Comparison of ENCODE assay signal across 15 cellular contexts in genomic region chr19:48006762-48007161, GRCh38. TPM values are rescaled to one million over a fixed set of nuclear protein-coding genes. Genes with fewer than 3 reads are reported as not detected.
DNase-seq lines count a peak whose midpoint lies in the region; ATAC-seq and TF ChIP-seq lines count a peak whose summit lies in the region.
"Had no signal": no experiment of that assay in that cellular context is flagged by ENCODE, and none has a peak within 500 bp of the region (broad histone marks: within the 10 kb centered on the region; RNA-seq: fewer than 3 reads in every experiment).

No MANE protein-coding gene starts in this region.

- H3K9me3 ChIP-seq in osteoblast (ENCODE audit: low read depth, low read length): no peaks in the 10 kb centered on the region

- peak; percentile 16 for TF ChIP-seq CTCF in activated CD8-positive, alpha-beta T cell treated with anti-CD3 and anti-CD28 coated beads for 36 hours (IDR thresholded peaks at IDR 0.05)
- TF ChIP-seq CTCF in WTC11 (IDR thresholded peaks at IDR 0.05): 0 out of 2 replicates have a peak, but pooled peaks have one; percentile 38
- TF ChIP-seq CTCF in osteoblast (IDR thresholded peaks at IDR 0.05; ENCODE audit: extremely low read depth, low read depth, low read length): peak; percentile 20

- H3K4me1 Mint-ChIP-seq in activated CD8-positive, alpha-beta T cell treated with anti-CD3 and anti-CD28 coated beads for 36 hours (ENCODE audit: low read depth): no peaks in the 10 kb centered on the region
- no peaks in the 10 kb centered on the region for H3K4me1 Mint-ChIP-seq in activated CD8-positive, alpha-beta T cell treated with anti-CD3 and anti-CD28 coated beads, Interleukin-2, amount 10 ng/mL, durations not matched to agents 7 days and 5 days (ENCODE audit: low read depth)
- H3K4me1 Mint-ChIP-seq in WTC11: peaks cover 6% of the 10 kb centered on the region
- H3K4me1 Mint-ChIP-seq: activated CD8-positive, alpha-beta memory T cell treated with anti-CD3 and anti-CD28 coated beads, Interleukin-2, amount 10 ng/mL, durations not matched to agents 7 days and 5 days; CD4-positive, CD25-positive, alpha-beta regulatory T cell had no signal

- POLR2A ChIA-PET in activated CD8-positive, alpha-beta T cell treated with anti-CD3 and anti-CD28 coated beads for 36 hours (lab: Charles Lee): no interaction called here
- POLR2A ChIA-PET in activated CD8-positive, alpha-beta T cell treated with anti-CD3 and anti-CD28 coated beads, Interleukin-2, amount 10 ng/mL, durations not matched to agents 7 days and 5 days (lab: Charles Lee): no interaction called here
- POLR2A ChIA-PET in HEK293T (lab: Yijun Ruan, JAX): no interaction called here
- POLR2A ChIA-PET in WTC11 (lab: Charles Lee): no interaction called here

- ATAC-seq in activated CD8-positive, alpha-beta T cell treated with anti-CD3 and anti-CD28 coated beads for 36 hours: no peak
- no peak for ATAC-seq in activated CD8-positive, alpha-beta T cell treated with anti-CD3 and anti-CD28 coated beads, Interleukin-2, amount 10 ng/mL, durations not matched to agents 7 days and 5 days
- peak; percentile 62 for ATAC-seq in WTC11
- ATAC-seq: activated CD8-positive, alpha-beta memory T cell treated with anti-CD3 and anti-CD28 coated beads, Interleukin-2, amount 10 ng/mL, durations not matched to agents 7 days and 5 days; left ventricle myocardium superior had no signal

- no peaks in the 10 kb centered on the region for H3K79me2 ChIP-seq in osteoblast (ENCODE audit: insufficient read depth, low read length)

- H3K4me3 ChIP-seq in osteoblast (ENCODE audit: insufficient read depth, low read length): no peak overlapping the region
- H3K4me3 ChIP-seq: SK-N-MC had no signal

- no peaks in the 10 kb centered on the region for H3K36me3 Mint-ChIP-seq in activated CD8-positive, alpha-beta T cell treated with anti-CD3 and anti-CD28 coated beads for 36 hours (ENCODE audit: low read depth)
- no peaks in the 10 kb centered on the region for H3K36me3 Mint-ChIP-seq in activated CD8-positive, alpha-beta T cell treated with anti-CD3 and anti-CD28 coated beads, Interleukin-2, amount 10 ng/mL, durations not matched to agents 7 days and 5 days (ENCODE audit: low read depth)
- no peaks in the 10 kb centered on the region for H3K36me3 Mint-ChIP-seq in WTC11
- H3K36me3 Mint-ChIP-seq: activated CD8-positive, alpha-beta memory T cell treated with anti-CD3 and anti-CD28 coated beads, Interleukin-2, amount 10 ng/mL, durations not matched to agents 7 days and 5 days; CD4-positive, CD25-positive, alpha-beta regulatory T cell had no signal

- no peak overlapping the region for H3K4me2 ChIP-seq in osteoblast (ENCODE audit: insufficient read depth, low read length)

- H3K27me3 ChIP-seq in osteoblast (ENCODE audit: insufficient read depth, low read length): no peaks in the 10 kb centered on the region

- H3K27ac Mint-ChIP-seq in activated CD8-positive, alpha-beta T cell treated with anti-CD3 and anti-CD28 coated beads for 36 hours: no peak overlapping the region
- no peak overlapping the region for H3K27ac Mint-ChIP-seq in activated CD8-positive, alpha-beta T cell treated with anti-CD3 and anti-CD28 coated beads, Interleukin-2, amount 10 ng/mL, durations not matched to agents 7 days and 5 days
- no peak overlapping the region for H3K27ac Mint-ChIP-seq in WTC11
- H3K27ac Mint-ChIP-seq: activated CD8-positive, alpha-beta memory T cell treated with anti-CD3 and anti-CD28 coated beads, Interleukin-2, amount 10 ng/mL, durations not matched to agents 7 days and 5 days; CD4-positive, CD25-positive, alpha-beta regulatory T cell had no signal

- no peak overlapping the region for H3K4me3 Mint-ChIP-seq in activated CD8-positive, alpha-beta T cell treated with anti-CD3 and anti-CD28 coated beads for 36 hours
- no peak overlapping the region for H3K4me3 Mint-ChIP-seq in activated CD8-positive, alpha-beta T cell treated with anti-CD3 and anti-CD28 coated beads, Interleukin-2, amount 10 ng/mL, durations not matched to agents 7 days and 5 days
- H3K4me3 Mint-ChIP-seq in WTC11: peak overlapping the region; percentile 33
- H3K4me3 Mint-ChIP-seq: activated CD8-positive, alpha-beta memory T cell treated with anti-CD3 and anti-CD28 coated beads, Interleukin-2, amount 10 ng/mL, durations not matched to agents 7 days and 5 days; CD4-positive, CD25-positive, alpha-beta regulatory T cell had no signal

- no peak overlapping the region for H2AFZ ChIP-seq in osteoblast (ENCODE audit: low read length)

- H3K9me3 Mint-ChIP-seq in activated CD8-positive, alpha-beta T cell treated with anti-CD3 and anti-CD28 coated beads for 36 hours: no peaks in the 10 kb centered on the region
- no peaks in the 10 kb centered on the region for H3K9me3 Mint-ChIP-seq in activated CD8-positive, alpha-beta T cell treated with anti-CD3 and anti-CD28 coated beads, Interleukin-2, amount 10 ng/mL, durations not matched to agents 7 days and 5 days (ENCODE audit: insufficient read depth)
- H3K9me3 Mint-ChIP-seq in WTC11: peaks cover 22% of the 10 kb centered on the region

- peak; percentile 23 for DNase-seq in activated CD8-positive, alpha-beta T cell treated with anti-CD3 and anti-CD28 coated beads for 36 hours
- no peak for DNase-seq in activated CD8-positive, alpha-beta T cell treated with anti-CD3 and anti-CD28 coated beads, Interleukin-2, amount 10 ng/mL, durations not matched to agents 7 days and 5 days
- peak; percentile 23 for DNase-seq in HEK293T (ENCODE audit: extremely low spot score)
- DNase-seq in WTC11 (ENCODE audit: low spot score): peak; percentile 32
- DNase-seq in osteoblast (ENCODE audit: insufficient read length, low spot score, missing footprints): peak; percentile 21
- DNase-seq in DMS114 treated with DMSO at 0.1 percent for 48 hours (lab: John Stamatoyannopoulos, UW; ENCODE audit: unreplicated experiment): no peak
- no peak for DNase-seq in NCI-H146 (lab: John Stamatoyannopoulos, UW)
- no peak for DNase-seq in substantia nigra (lab: John Stamatoyannopoulos, UW)
- DNase-seq: activated CD8-positive, alpha-beta memory T cell treated with anti-CD3 and anti-CD28 coated beads, Interleukin-2, amount 10 ng/mL, durations not matched to agents 7 days and 5 days; aorta; left ventricle myocardium superior; NCI-H2029 had no signal

- intact Hi-C loops in activated CD8-positive, alpha-beta T cell treated with anti-CD3 and anti-CD28 coated beads for 36 hours (cut with micrococcal nuclease): no loop called here

- peaks cover 13% of the 10 kb centered on the region for H3K27me3 Mint-ChIP-seq in activated CD8-positive, alpha-beta T cell treated with anti-CD3 and anti-CD28 coated beads for 36 hours
- H3K27me3 Mint-ChIP-seq in activated CD8-positive, alpha-beta T cell treated with anti-CD3 and anti-CD28 coated beads, Interleukin-2, amount 10 ng/mL, durations not matched to agents 7 days and 5 days (ENCODE audit: low read depth): no peaks in the 10 kb centered on the region
- H3K27me3 Mint-ChIP-seq in WTC11 (ENCODE audit: low read depth): peaks cover 10% of the 10 kb centered on the region
- H3K27me3 Mint-ChIP-seq: activated CD8-positive, alpha-beta memory T cell treated with anti-CD3 and anti-CD28 coated beads, Interleukin-2, amount 10 ng/mL, durations not matched to agents 7 days and 5 days had no signal

- H4K20me1 ChIP-seq in osteoblast (ENCODE audit: insufficient read depth, low read length): no peaks in the 10 kb centered on the region

- CTCF ChIA-PET in activated CD8-positive, alpha-beta T cell treated with anti-CD3 and anti-CD28 coated beads for 36 hours (lab: Charles Lee): interaction anchor here (1.1 to 1.7 kb wide), 2 partner anchors 11 to 43 kb away, joined by 3 to 7 read pairs; no protein-coding TSS in a partner anchor
- CTCF ChIA-PET in activated CD8-positive, alpha-beta T cell treated with anti-CD3 and anti-CD28 coated beads, Interleukin-2, amount 10 ng/mL, durations not matched to agents 7 days and 5 days (lab: Charles Lee): interaction anchor here (1.5 kb wide), 1 partner anchor 143 kb away, joined by 4 read pairs; no protein-coding TSS in a partner anchor
- CTCF ChIA-PET in HEK293T (lab: Yijun Ruan, JAX): no interaction called here
- CTCF ChIA-PET in WTC11 (lab: Charles Lee): interaction anchor here (0.6 to 1.8 kb wide), 10 partner anchors 8 to 101 kb away, joined by 3 to 6 read pairs (median 4); no protein-coding TSS in a partner anchor

- H3K36me3 ChIP-seq in osteoblast (ENCODE audit: insufficient read depth, low read length): no peaks in the 10 kb centered on the region

- H3K27ac ChIP-seq in osteoblast (ENCODE audit: low read depth, low read length) (no peak overlapping the region), substantia nigra (ENCODE audit: low read depth, low read length, poor library complexity, severe bottlenecking) (no peak overlapping the region)
- H3K27ac ChIP-seq: SK-N-MC had no signal

- no peaks in the 10 kb centered on the region for H3K4me1 ChIP-seq in osteoblast (ENCODE audit: insufficient read depth, low read length)

TF ChIP-seq in HEK293T, 16 proteins besides CTCF, POLR2A, EP300 and RAD21 (continues in another document):
- TF ChIP-seq ARNT (IDR thresholded peaks at IDR 0.05) (no peak), BHLHE40 (IDR thresholded peaks at IDR 0.05; ENCODE audit: borderline replicate concordance) (no peak), NFRKB (IDR thresholded peaks at IDR 0.05) (no peak), SP1 (IDR thresholded peaks at IDR 0.05) (no peak), FOXM1 (IDR thresholded peaks at IDR 0.05; ENCODE audit: borderline replicate concordance) (no peak), ELF4 (IDR thresholded peaks at IDR 0.05) (no peak)

TF ChIP-seq in WTC11, 78 proteins besides CTCF, POLR2A, EP300 and RAD21 (continues in another document):
- TF ChIP-seq RORB (CRISPR knock-in tag; IDR thresholded peaks at IDR 0.05): no peak

RNA-seq across cellular contexts. Expression of gene ELSPBP1, which starts 12.3 kb away (rescaled TPM):
- total RNA-seq in activated CD8-positive, alpha-beta T cell treated with anti-CD3 and anti-CD28 coated beads for 36 hours: not detected
- not detected for total RNA-seq in activated CD8-positive, alpha-beta T cell treated with anti-CD3 and anti-CD28 coated beads, Interleukin-2, amount 10 ng/mL, durations not matched to agents 7 days and 5 days
- total RNA-seq in WTC11 (2021) (not detected in 3 replicates), osteoblast (not detected in 2 replicates)
- total RNA-seq: activated CD8-positive, alpha-beta memory T cell treated with anti-CD3 and anti-CD28 coated beads, Interleukin-2, amount 10 ng/mL, durations not matched to agents 7 days and 5 days; aorta; CD4-positive, CD25-positive, alpha-beta regulatory T cell; left ventricle myocardium superior; osteocyte had no signal

RNA-seq across cellular contexts. Expression of gene BSPH1, which starts 14.8 kb away (rescaled TPM):
- not detected for total RNA-seq in activated CD8-positive, alpha-beta T cell treated with anti-CD3 and anti-CD28 coated beads for 36 hours
- total RNA-seq in activated CD8-positive, alpha-beta T cell treated with anti-CD3 and anti-CD28 coated beads, Interleukin-2, amount 10 ng/mL, durations not matched to agents 7 days and 5 days: not detected
- total RNA-seq in WTC11 (2021): not detected in 3 replicates
- total RNA-seq in osteoblast: not detected in 2 replicates
- total RNA-seq: activated CD8-positive, alpha-beta memory T cell treated with anti-CD3 and anti-CD28 coated beads, Interleukin-2, amount 10 ng/mL, durations not matched to agents 7 days and 5 days; aorta; CD4-positive, CD25-positive, alpha-beta regulatory T cell; left ventricle myocardium superior; osteocyte had no signal

RNA-seq across cellular contexts. Expression of gene CABP5, which starts 37.1 kb away (rescaled TPM):
- total RNA-seq in activated CD8-positive, alpha-beta T cell treated with anti-CD3 and anti-CD28 coated beads for 36 hours: not detected
- not detected for total RNA-seq in activated CD8-positive, alpha-beta T cell treated with anti-CD3 and anti-CD28 coated beads, Interleukin-2, amount 10 ng/mL, durations not matched to agents 7 days and 5 days
- total RNA-seq in WTC11 (2021): not detected in 3 replicates
- total RNA-seq in osteoblast: not detected in 2 replicates
- total RNA-seq: activated CD8-positive, alpha-beta memory T cell treated with anti-CD3 and anti-CD28 coated beads, Interleukin-2, amount 10 ng/mL, durations not matched to agents 7 days and 5 days; aorta; left ventricle myocardium superior; osteocyte had no signal

Comparison
In these comparisons a context has a peak if more than half of its experiments do, and no peak if none do; other contexts are left out.
1. DNase-seq: peak in activated CD8-positive, alpha-beta T cell treated with anti-CD3 and anti-CD28 coated beads for 36 hours (single experiment), HEK293T (single experiment), WTC11 (single experiment) and osteoblast (single experiment); none in activated CD8-positive, alpha-beta T cell treated with anti-CD3 and anti-CD28 coated beads, Interleukin-2, amount 10 ng/mL, durations not matched to agents 7 days and 5 days (single experiment), DMS114 treated with DMSO at 0.1 percent for 48 hours (single experiment), NCI-H146 (single experiment) and substantia nigra (0 of 49).
2. Peak in every context shown above with its lines, with median percentiles within 50 percentile points of each other: CTCF ChIP-seq.